8 cellular contexts compared by ENCODE assay signal in the genomic region with DNA sequence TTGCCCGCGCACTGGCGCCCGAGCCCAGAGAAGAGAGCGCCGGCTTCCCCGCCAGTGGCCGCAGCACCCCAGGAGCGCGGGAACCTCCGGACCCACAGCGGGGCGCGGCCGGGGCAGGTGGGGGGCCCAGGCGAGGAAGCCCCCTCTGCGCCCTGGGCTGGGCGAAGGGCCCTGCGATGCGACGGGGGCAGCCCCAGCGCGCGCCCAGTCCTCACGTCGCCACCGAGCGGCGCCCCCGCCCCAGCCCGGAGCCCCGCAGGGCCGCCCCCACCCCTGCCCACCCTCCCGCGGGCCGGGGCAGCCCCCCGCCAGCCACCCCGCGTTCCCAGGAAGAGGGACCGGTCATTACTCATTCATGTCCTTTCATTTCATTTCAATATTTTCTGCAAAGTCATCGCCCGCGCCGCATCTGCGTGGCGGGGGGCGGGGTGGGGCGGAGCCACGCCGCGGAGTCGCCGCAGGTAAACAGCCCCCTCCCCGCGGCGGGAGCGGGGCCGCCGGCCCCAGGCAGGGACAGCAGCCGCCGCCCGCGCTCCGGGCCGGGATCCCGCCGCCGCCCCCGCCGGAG. TPM values are rescaled to one million over a fixed set of nuclear protein-coding genes. Genes with fewer than 3 reads are reported as not detected.
A peak's percentile ranks its signal among the peaks of the same experiment; 100 is the strongest.
DNase-seq lines count a peak whose midpoint lies in the region; ATAC-seq and TF ChIP-seq lines count a peak whose summit lies in the region.

No MANE protein-coding gene starts in this region.

- peak; percentile 50 for ATAC-seq in omental fat pad (ENCODE audit: low FRiP score)
- no peak for ATAC-seq in HG03354 (IDR thresholded peaks at IDR 0.05; ENCODE audit: poor library complexity, severe bottlenecking, unreplicated experiment)
- no peak for ATAC-seq in GM18858 (IDR thresholded peaks at IDR 0.05; ENCODE audit: unreplicated experiment)

- H3K4me3 ChIP-seq in choroid plexus epithelial cell (ENCODE audit: low read depth, low read length), result peak overlapping the region; percentile 46

- TF ChIP-seq CTCF in choroid plexus epithelial cell (conservative IDR thresholded peaks at IDR 0.05; ENCODE audit: low read depth, low read length) (no peak), omental fat pad (IDR thresholded peaks at IDR 0.05) (no peak)

- DNase-seq in NCI-H510A treated with DMSO at 0.1 percent for 48 hours (lab: John Stamatoyannopoulos, UW) (peak; percentile 6), NCI-H510A (lab: John Stamatoyannopoulos, UW) (no peak), T-helper 1 cell (peak in 4 of 5 donors; percentile 4 to 69 (median 14)), choroid plexus epithelial cell (ENCODE audit: low read depth) (no peak), omental fat pad (ENCODE audit: low spot score) (no peak), NCI-H1436 treated with DMSO at 0.1 percent for 48 hours (lab: John Stamatoyannopoulos, UW) (no peak)

RNA-seq across cellular contexts. Expression of gene PANX2, which starts 0.7 kb away (rescaled TPM):
- total RNA-seq in omental fat pad, result 1 to 10 TPM; 1.3 to 1.8 (median 1.6) TPM

RNA-seq across cellular contexts. Expression of gene TRABD, which starts 15.9 kb away (rescaled TPM):
- 10 to 100 TPM; 18.3 to 43.1 (median 28.4) TPM for total RNA-seq in omental fat pad

RNA-seq across cellular contexts. Expression of gene SELENOO, which starts 31.0 kb away (rescaled TPM):
- 10 to 100 TPM; 21.2 to 38.3 (median 31.9) TPM for total RNA-seq in omental fat pad

Comparison
In these comparisons a context has a peak if more than half of its experiments do, and no peak if none do; other contexts are left out.
1. DNase-seq: peak in NCI-H510A treated with DMSO at 0.1 percent for 48 hours (single experiment) and T-helper 1 cell (4 of 5); none in NCI-H510A (single experiment), choroid plexus epithelial cell (single experiment), omental fat pad (single experiment) and NCI-H1436 treated with DMSO at 0.1 percent for 48 hours (single experiment).